In the genomic region with DNA sequence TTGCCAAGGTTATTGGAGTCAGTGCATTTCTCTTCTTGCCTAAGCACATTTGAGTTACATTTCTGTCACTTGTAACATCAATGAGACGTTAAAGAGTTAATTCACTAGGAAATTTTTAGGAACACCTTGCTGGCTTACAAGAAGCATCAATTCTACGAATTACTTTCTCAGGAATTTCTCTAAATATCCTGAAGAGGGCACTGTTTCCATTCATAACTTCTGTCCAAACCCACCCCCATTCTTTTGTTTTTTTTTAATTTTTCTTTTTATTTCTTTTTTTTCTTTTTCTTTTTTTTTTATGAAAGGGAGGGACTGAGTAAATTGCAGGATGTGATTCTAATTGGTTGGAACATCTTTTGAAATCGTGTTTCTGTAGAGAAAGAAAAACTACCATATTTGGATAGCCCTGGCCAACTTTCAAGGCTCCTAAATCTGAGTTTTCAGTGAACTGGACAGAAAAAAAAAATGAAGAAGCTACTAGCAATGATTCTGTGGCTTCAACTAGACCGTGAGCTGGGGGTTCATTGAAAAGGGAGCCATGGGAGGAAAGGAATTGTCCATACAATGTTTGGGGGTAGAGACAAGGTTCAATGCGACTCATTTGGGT, we compare ENCODE assay signal across 8 cellular contexts.
DNase-seq lines count a peak whose midpoint lies in the region; ATAC-seq and TF ChIP-seq lines count a peak whose summit lies in the region.

No MANE protein-coding gene starts in this region.

- DNase-seq in DMS 273 (lab: John Stamatoyannopoulos, UW; ENCODE audit: unreplicated experiment): peak; percentile 14
- DNase-seq in DMS 273 treated with DMSO at 0.1 percent for 48 hours (lab: John Stamatoyannopoulos, UW): no peak
- peak; percentile 15 for DNase-seq in LoVo (ENCODE audit: low spot score)
- DNase-seq in astrocyte of the hippocampus (ENCODE audit: low read depth, low spot score): peak; percentile 19
- DNase-seq in nephron progenitor cell: no peak
- no peak for DNase-seq in EL
- DNase-seq in C1 segment of cervical spinal cord (lab: John Stamatoyannopoulos, UW): no peak

- H3K4me1 Mint-ChIP-seq in nephron progenitor cell: peaks cover 25% of the 10 kb centered on the region

- H3K4me3 Mint-ChIP-seq in nephron progenitor cell: no peak overlapping the region

- H3K27ac Mint-ChIP-seq in nephron progenitor cell: peak overlapping the region; percentile 88

- no peak for ATAC-seq in GM18907 (IDR thresholded peaks at IDR 0.05; ENCODE audit: unreplicated experiment)

- H3K27me3 Mint-ChIP-seq in nephron progenitor cell (ENCODE audit: low read depth, poor library complexity): peaks cover 8% of the 10 kb centered on the region

- no peaks in the 10 kb centered on the region for H3K36me3 Mint-ChIP-seq in nephron progenitor cell (ENCODE audit: low read depth)

- peak; percentile 57 for TF ChIP-seq CTCF in nephron progenitor cell (IDR thresholded peaks at IDR 0.05)

- no peaks in the 10 kb centered on the region for H3K9me3 Mint-ChIP-seq in nephron progenitor cell

Comparison
In these comparisons a context has a peak if more than half of its experiments do, and no peak if none do; other contexts are left out.
1. DNase-seq: peak in DMS 273 (single experiment), LoVo (single experiment) and astrocyte of the hippocampus (single experiment); none in DMS 273 treated with DMSO at 0.1 percent for 48 hours (single experiment), nephron progenitor cell (single experiment), EL (single experiment) and C1 segment of cervical spinal cord (0 of 14).